In genomic region chr5:93224624-93225023, GRCh38 we compare ENCODE assay signal across 34 cellular contexts.
"Had no signal": no experiment of that assay in that cellular context is flagged by ENCODE, and none has a peak within 500 bp of the region (broad histone marks: within the 10 kb centered on the region; RNA-seq: fewer than 3 reads in every experiment).

No MANE protein-coding gene starts in this region.

- H3K4me1 ChIP-seq: Peyer's patch had no signal

- H3K9me3 Mint-ChIP-seq: activated CD4-positive, alpha-beta memory T cell treated with anti-CD3 and anti-CD28 coated beads, Interleukin-2, amount 10 ng/mL, durations not matched to agents 7 days and 5 days; activated naive CD4-positive, alpha-beta T cell treated with anti-CD3 and anti-CD28 coated beads, Interleukin-2, amount 10 ng/mL, durations not matched to agents 7 days and 5 days had no signal

- H3K4me3 ChIP-seq: cardiac muscle cell, Peyer's patch had no signal

- ATAC-seq: activated CD8-positive, alpha-beta memory T cell treated with anti-CD3 and anti-CD28 coated beads, Interleukin-2, amount 10 ng/mL, durations not matched to agents 7 days and 5 days; activated naive CD8-positive, alpha-beta T cell treated with anti-CD3 and anti-CD28 coated beads, Interleukin-2, amount 50 U/mL, for 24 hours; PC-3; Right ventricle myocardium inferior had no signal

- H3K27ac Mint-ChIP-seq: activated CD4-positive, alpha-beta memory T cell treated with anti-CD3 and anti-CD28 coated beads, Interleukin-2, amount 10 ng/mL, durations not matched to agents 7 days and 5 days; activated CD8-positive, alpha-beta memory T cell treated with anti-CD3 and anti-CD28 coated beads, Interleukin-2, amount 10 ng/mL, durations not matched to agents 7 days and 5 days; activated naive CD4-positive, alpha-beta T cell treated with anti-CD3 and anti-CD28 coated beads, Interleukin-2, amount 10 ng/mL, durations not matched to agents 7 days and 5 days; activated naive CD8-positive, alpha-beta T cell; activated naive CD8-positive, alpha-beta T cell treated with anti-CD3 and anti-CD28 coated beads, Interleukin-2, amount 50 U/mL, for 24 hours had no signal

- H3K36me3 Mint-ChIP-seq: activated CD8-positive, alpha-beta memory T cell treated with anti-CD3 and anti-CD28 coated beads, Interleukin-2, amount 10 ng/mL, durations not matched to agents 7 days and 5 days; activated naive CD4-positive, alpha-beta T cell treated with anti-CD3 and anti-CD28 coated beads, Interleukin-2, amount 10 ng/mL, durations not matched to agents 7 days and 5 days; activated naive CD8-positive, alpha-beta T cell had no signal

- H3K27me3 Mint-ChIP-seq: activated CD4-positive, alpha-beta memory T cell treated with anti-CD3 and anti-CD28 coated beads, Interleukin-2, amount 10 ng/mL, durations not matched to agents 7 days and 5 days; activated CD8-positive, alpha-beta memory T cell treated with anti-CD3 and anti-CD28 coated beads, Interleukin-2, amount 10 ng/mL, durations not matched to agents 7 days and 5 days; activated naive CD4-positive, alpha-beta T cell treated with anti-CD3 and anti-CD28 coated beads, Interleukin-2, amount 10 ng/mL, durations not matched to agents 7 days and 5 days; activated naive CD8-positive, alpha-beta T cell; activated naive CD8-positive, alpha-beta T cell treated with anti-CD3 and anti-CD28 coated beads, Interleukin-2, amount 50 U/mL, for 24 hours had no signal

- H3K4me3 Mint-ChIP-seq: activated CD4-positive, alpha-beta memory T cell treated with anti-CD3 and anti-CD28 coated beads, Interleukin-2, amount 10 ng/mL, durations not matched to agents 7 days and 5 days; activated CD8-positive, alpha-beta memory T cell treated with anti-CD3 and anti-CD28 coated beads, Interleukin-2, amount 10 ng/mL, durations not matched to agents 7 days and 5 days; activated naive CD4-positive, alpha-beta T cell treated with anti-CD3 and anti-CD28 coated beads, Interleukin-2, amount 10 ng/mL, durations not matched to agents 7 days and 5 days; activated naive CD8-positive, alpha-beta T cell; activated naive CD8-positive, alpha-beta T cell treated with anti-CD3 and anti-CD28 coated beads, Interleukin-2, amount 50 U/mL, for 24 hours had no signal

- H3K27me3 ChIP-seq: brain microvascular endothelial cell, Peyer's patch had no signal

- H3K27ac ChIP-seq: brain microvascular endothelial cell, cardiac muscle cell, Peyer's patch, RWPE1, VCaP had no signal

- H3K36me3 ChIP-seq: brain microvascular endothelial cell, cardiac muscle cell, Peyer's patch had no signal

- H3K4me1 Mint-ChIP-seq: activated CD4-positive, alpha-beta memory T cell treated with anti-CD3 and anti-CD28 coated beads, Interleukin-2, amount 10 ng/mL, durations not matched to agents 7 days and 5 days; activated CD8-positive, alpha-beta memory T cell treated with anti-CD3 and anti-CD28 coated beads, Interleukin-2, amount 10 ng/mL, durations not matched to agents 7 days and 5 days; activated naive CD4-positive, alpha-beta T cell treated with anti-CD3 and anti-CD28 coated beads, Interleukin-2, amount 10 ng/mL, durations not matched to agents 7 days and 5 days; activated naive CD8-positive, alpha-beta T cell treated with anti-CD3 and anti-CD28 coated beads, Interleukin-2, amount 50 U/mL, for 24 hours had no signal

- DNase-seq: activated CD4-positive, alpha-beta memory T cell treated with anti-CD3 and anti-CD28 coated beads, Interleukin-2, amount 10 ng/mL, durations not matched to agents 7 days and 5 days; activated CD4-positive, alpha-beta T cell treated with anti-CD3 and anti-CD28 coated beads for 1 hour; activated CD4-positive, alpha-beta T cell treated with anti-CD3 and anti-CD28 coated beads for 48 hours; activated CD4-positive, CD25-positive, alpha-beta regulatory T cell; activated CD8-positive, alpha-beta memory T cell treated with anti-CD3 and anti-CD28 coated beads for 24 hours; activated CD8-positive, alpha-beta memory T cell treated with anti-CD3 and anti-CD28 coated beads, Interleukin-2, amount 10 ng/mL, durations not matched to agents 7 days and 5 days; activated CD8-positive, alpha-beta memory T cell treated with anti-CD3 and anti-CD28 coated beads, Interleukin-2, amount 50 U/mL, for 48 hours; activated effector memory CD4-positive, alpha-beta T cell treated with Interleukin-2 at 50 U/mL for 16 hours; activated naive CD4-positive, alpha-beta T cell treated with anti-CD3 and anti-CD28 coated beads, Interleukin-2, amount 10 ng/mL, durations not matched to agents 7 days and 5 days; activated naive CD8-positive, alpha-beta T cell treated with anti-CD3 and anti-CD28 coated beads, Interleukin-2, amount 50 U/mL, for 24 hours; activated T-cell treated with anti-CD3 and anti-CD28 coated beads, Interleukin-2, amount 50 U/mL, for 48 hours; aorta; brain microvascular endothelial cell; MM.1S; MV-4-11; NCI-H1092; NCI-H1436 treated with DMSO at 0.1 percent for 48 hours; NCI-H1694 treated with DMSO at 0.1 percent for 48 hours; NCI-H2029; NCI-H345; NCI-H524 treated with DMSO at 0.1 percent for 48 hours; NK-92 treated with Interleukin-12 subunit alpha and Interleukin-12 subunit beta, amount 100 ng/mL, for 24 hours; PC-3; Peyer's patch; SIG-M5; SW 1271; T-helper 1 cell; T-helper 2 cell; T-helper 9 cell had no signal

- H3K9me3 ChIP-seq: Peyer's patch had no signal
